In genomic region chr16:30562021-30562420, GRCh38 we compare ENCODE assay signal across 10 cellular contexts. TPM values are rescaled to one million over a fixed set of nuclear protein-coding genes. Genes with fewer than 3 reads are reported as not detected.
DNase-seq lines count a peak whose midpoint lies in the region; ATAC-seq and TF ChIP-seq lines count a peak whose summit lies in the region.
"Had no signal": no experiment of that assay in that cellular context is flagged by ENCODE, and none has a peak within 500 bp of the region (broad histone marks: within the 10 kb centered on the region; RNA-seq: fewer than 3 reads in every experiment).

No MANE protein-coding gene starts in this region.

- ATAC-seq in gastrocnemius medialis, result no peak

- H3K9me3 ChIP-seq in OCI-LY1 (ENCODE audit: low read length) (no peaks in the 10 kb centered on the region), endodermal cell (ENCODE audit: control insufficient read depth, low read length) (no peaks in the 10 kb centered on the region), gastrocnemius medialis (no peaks in the 10 kb centered on the region)

- H3K27ac Mint-ChIP-seq in endodermal cell, result no peak overlapping the region

- H3K9me3 Mint-ChIP-seq in endodermal cell, result no peaks in the 10 kb centered on the region

- peaks cover 24% of the 10 kb centered on the region for H3K27me3 Mint-ChIP-seq in endodermal cell (ENCODE audit: insufficient read depth)

- H3K4me3 ChIP-seq in OCI-LY1 (ENCODE audit: low read depth, low read length, poor library complexity, severe bottlenecking), result peak overlapping the region; percentile 57
- no peak overlapping the region for H3K4me3 ChIP-seq in endodermal cell (ENCODE audit: low read length)
- peak overlapping the region; percentile 59 to 66 (median 60) for H3K4me3 ChIP-seq in gastrocnemius medialis
- H3K4me3 ChIP-seq: cardiac muscle cell had no signal

- H3K36me3 Mint-ChIP-seq in endodermal cell (ENCODE audit: low read depth), result no peaks in the 10 kb centered on the region

- no peaks in the 10 kb centered on the region for H3K27me3 ChIP-seq in OCI-LY1 (ENCODE audit: insufficient read depth, low read length)
- H3K27me3 ChIP-seq in endodermal cell (ENCODE audit: control insufficient read depth, insufficient read depth, low read length, poor library complexity, severe bottlenecking), result no peaks in the 10 kb centered on the region
- H3K27me3 ChIP-seq in gastrocnemius medialis, result no peaks in the 10 kb centered on the region
- H3K27me3 ChIP-seq: cardiac muscle cell had no signal

- H3K4me2 ChIP-seq in OCI-LY1 (ENCODE audit: low read length), result peak overlapping the region; percentile 63

- TF ChIP-seq CTCF in OCI-LY1 (IDR thresholded peaks at IDR 0.05; ENCODE audit: low read length) (peak; percentile 8; the same call in 1 of the 2 replicates), endodermal cell (conservative IDR thresholded peaks at IDR 0.05) (no peak), gastrocnemius medialis (IDR thresholded peaks at IDR 0.05 in 4 of 5, conservative IDR thresholded peaks at IDR 0.05 in 1 of 5) (no peak), GM10266 (IDR thresholded peaks at IDR 0.05; ENCODE audit: control insufficient read depth, insufficient read depth, low read depth, missing control alignments) (no peak)

- H3K9me2 ChIP-seq in OCI-LY1 (ENCODE audit: low read depth, low read length), result no peaks in the 10 kb centered on the region

- 0 out of 2 replicates have a peak, but pooled peaks cover 4% of the 10 kb centered on the region for H3K79me2 ChIP-seq in OCI-LY1 (ENCODE audit: insufficient read depth, low read length)

- H3K9ac ChIP-seq in OCI-LY1 (ENCODE audit: low read length) (peak overlapping the region; percentile 60; the same call in 1 of the 2 replicates), endodermal cell (ENCODE audit: extremely low read depth, low read length, poor library complexity, severe bottlenecking) (no peak overlapping the region)

- WGBS in endodermal cell (ENCODE audit: insufficient coverage in 1 of 2, insufficient read length in 1 of 2), 2 experiments, result 90 to 96% methylated on average over 10 to 14 of the region's 14 CpGs

- H3K4me3 Mint-ChIP-seq in endodermal cell, result peak overlapping the region; percentile 58

- DNase-seq in COLO668 (lab: John Stamatoyannopoulos, UW; ENCODE audit: unreplicated experiment) (peak; percentile 79), endodermal cell (no peak), gastrocnemius medialis (no peak), NCI-H1092 treated with DMSO at 0.1 percent for 48 hours (lab: John Stamatoyannopoulos, UW) (no peak), NOMO-1 treated with dmso at 0.1 percent for 144 hours (lab: John Stamatoyannopoulos, UW; ENCODE audit: unreplicated experiment) (no peak), GM10266 (ENCODE audit: extremely low spot score) (no peak)
- DNase-seq: activated CD8-positive, alpha-beta memory T cell treated with anti-CD3 and anti-CD28 coated beads, Interleukin-2, amount 50 U/mL, for 4 hours; NCI-H1694 had no signal

- no peak overlapping the region for H3K27ac ChIP-seq in OCI-LY1 (ENCODE audit: low read depth, low read length, poor library complexity, severe bottlenecking)
- no peak overlapping the region for H3K27ac ChIP-seq in endodermal cell (ENCODE audit: low read depth, low read length)
- H3K27ac ChIP-seq in gastrocnemius medialis, result peak overlapping the region; percentile 61 to 77 (median 72)
- H3K27ac ChIP-seq: cardiac muscle cell had no signal

- 0 out of 2 replicates have a peak, but pooled peaks cover 3% of the 10 kb centered on the region for H3F3A ChIP-seq in OCI-LY1 (ENCODE audit: insufficient read depth, low read length)

- H4K20me1 ChIP-seq in OCI-LY1 (ENCODE audit: insufficient read depth, low read length), result no peaks in the 10 kb centered on the region

- H2AFZ ChIP-seq in OCI-LY1 (ENCODE audit: low read length), result no peak overlapping the region

- intact Hi-C loops in gastrocnemius medialis (cut with DNase I; ENCODE audit: low total_unique reads), result no loop called here

- no peaks in the 10 kb centered on the region for H3K36me3 ChIP-seq in OCI-LY1 (ENCODE audit: insufficient read depth, low read length)
- no peaks in the 10 kb centered on the region for H3K36me3 ChIP-seq in endodermal cell (ENCODE audit: control insufficient read depth, insufficient read depth, low read length)
- H3K36me3 ChIP-seq in gastrocnemius medialis, result no peaks in the 10 kb centered on the region
- H3K36me3 ChIP-seq: cardiac muscle cell had no signal

- H3K4me1 ChIP-seq in OCI-LY1 (ENCODE audit: insufficient read depth, low read length, severe bottlenecking) (peaks cover 25% of the 10 kb centered on the region), endodermal cell (ENCODE audit: control insufficient read depth, insufficient read depth, low read length) (no peaks in the 10 kb centered on the region), gastrocnemius medialis (peaks cover 5 to 8% of the 10 kb centered on the region in 2 donors)

- no peaks in the 10 kb centered on the region for H3K4me1 Mint-ChIP-seq in endodermal cell

- TF ChIP-seq POLR2A in gastrocnemius medialis (IDR thresholded peaks at IDR 0.05), result no peak

- in situ Hi-C loops in gastrocnemius medialis (cut with MboI; ENCODE audit: low sequenced_read_pairs in 4 of 4), result no loop called here

RNA-seq across cellular contexts. Expression of gene ZNF764, which starts 3.8 kb away (rescaled TPM):
- total RNA-seq in endodermal cell (10 to 100 TPM; 19.0 TPM), gastrocnemius medialis (1 to 10 TPM; 3.7 to 5.5 (median 4.9) TPM)
- polyA plus RNA-seq in endodermal cell (2013, experiment 1 of 2), result 13.7 TPM
- 12.5 TPM for polyA plus RNA-seq in endodermal cell (2013, experiment 2 of 2)

RNA-seq across cellular contexts. Expression of gene ZNF688, which starts 9.5 kb away (rescaled TPM):
- total RNA-seq in endodermal cell (1 to 10 TPM; 6.4 to 7.5 TPM), gastrocnemius medialis (10 to 100 TPM; 11.0 to 38.2 (median 18.5) TPM)
- polyA plus RNA-seq in endodermal cell (2013, experiment 1 of 2), result 9.6 TPM
- 9.1 TPM for polyA plus RNA-seq in endodermal cell (2013, experiment 2 of 2)

RNA-seq across cellular contexts. Expression of gene ZNF785, which starts 23.5 kb away (rescaled TPM):
- total RNA-seq in endodermal cell (10 to 100 TPM; 22.5 to 24.0 TPM), gastrocnemius medialis (1 to 10 TPM in 2 of 4 donors, under 1 TPM in 2; 0.70 to 3.2 (median 1.0) TPM)
- 14.3 TPM for polyA plus RNA-seq in endodermal cell (2013, experiment 1 of 2)
- 13.2 TPM for polyA plus RNA-seq in endodermal cell (2013, experiment 2 of 2)

RNA-seq across cellular contexts. Expression of gene ZNF747, which starts 27.4 kb away (rescaled TPM):
- total RNA-seq in endodermal cell (10 to 100 TPM; 15.5 to 17.1 TPM), gastrocnemius medialis (10 to 100 TPM in 3 of 4 donors, 1 to 10 TPM in 1; 8.6 to 17.5 (median 13.1) TPM)
- 6.7 TPM for polyA plus RNA-seq in endodermal cell (2013, experiment 1 of 2)
- polyA plus RNA-seq in endodermal cell (2013, experiment 2 of 2), result 6.6 TPM

RNA-seq across cellular contexts. Expression of gene ZNF768, which starts 35.7 kb away (rescaled TPM):
- total RNA-seq in endodermal cell, result 10 to 100 TPM; 47.0 to 59.2 TPM
- polyA plus RNA-seq in endodermal cell (2013, experiment 1 of 2), result 52.3 TPM
- 47.9 TPM for polyA plus RNA-seq in endodermal cell (2013, experiment 2 of 2)
- 100 to 1,000 TPM in 1 of 4 donors, 10 to 100 TPM in 3; 39.8 to 118 (median 69.8) TPM for total RNA-seq in gastrocnemius medialis

Comparison
In these comparisons a context has a peak if more than half of its experiments do, and no peak if none do; other contexts are left out.
1. H3K27ac ChIP-seq: peak in gastrocnemius medialis (4 of 4); none in OCI-LY1 (single experiment) and endodermal cell (single experiment).
2. RNA of gene ZNF785, which starts 23.5 kb away (total RNA-seq): 22.5 to 24.0 TPM in endodermal cell; 0.70 to 3.2 TPM in gastrocnemius medialis; every median in the first group is over 4 times any median in the second.